ENCODE assay signal across 8 cellular contexts in genomic region chr5:105807951-105808350, GRCh38.
"Had no signal": no experiment of that assay in that cellular context is flagged by ENCODE, and none has a peak within 500 bp of the region (broad histone marks: within the 10 kb centered on the region; RNA-seq: fewer than 3 reads in every experiment).

No MANE protein-coding gene starts in this region.

- H3K27ac ChIP-seq: GM23248 had no signal

- H3K4me2 ChIP-seq: GM23338 had no signal

- DNase-seq: GM23248, GOT3, H7, H9, HCEC 1CT, HFFc6 had no signal

- H3K27ac Mint-ChIP-seq: GM23338, H9, HFFc6 had no signal

- H3K4me3 ChIP-seq: GM23248, GM23338 had no signal

- H3K4me3 Mint-ChIP-seq: GM23338, H9, HFFc6 had no signal

- H3K9ac ChIP-seq: GM23248 had no signal

- ATAC-seq: GM23338, HCT116 had no signal

- H2AFZ ChIP-seq: GM23248, GM23338 had no signal
